19 cellular contexts compared by ENCODE assay signal in the genomic region with DNA sequence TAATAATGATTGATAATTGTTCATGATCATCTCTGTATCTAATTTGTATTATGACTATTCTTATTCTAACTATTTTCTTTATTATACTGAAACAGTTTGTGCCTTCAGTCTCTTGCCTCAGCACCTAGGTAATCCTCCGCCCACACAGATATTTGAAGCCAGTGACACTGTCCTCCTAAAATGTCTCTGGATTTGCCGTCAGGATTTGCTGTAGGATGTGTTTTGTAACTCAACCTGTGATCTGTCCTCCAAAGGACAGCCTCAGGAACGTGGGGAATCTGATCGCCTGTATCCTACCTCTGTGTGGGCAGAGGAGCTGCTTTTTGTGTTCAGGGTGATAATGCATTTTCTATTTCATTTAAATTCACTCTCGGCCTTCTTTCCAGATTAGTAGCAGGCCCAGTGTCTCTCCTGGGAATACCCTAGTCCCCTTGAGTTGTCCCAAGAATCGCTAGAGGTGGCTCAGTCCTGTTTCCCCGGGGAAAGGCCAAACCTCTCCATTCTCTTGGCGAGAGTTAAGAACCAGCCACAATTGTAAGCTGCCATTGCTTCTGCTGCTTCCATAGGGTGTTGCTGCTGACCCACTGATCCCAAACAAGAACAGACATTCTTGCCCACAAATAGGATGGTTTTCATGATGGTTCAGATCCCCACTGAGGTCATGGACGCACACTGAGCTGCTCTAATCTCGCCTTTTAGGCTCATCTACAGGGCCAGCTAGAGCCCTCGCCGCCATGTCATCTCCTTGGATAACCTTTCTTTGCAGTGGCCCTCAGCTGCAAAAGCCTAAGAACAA.
DNase-seq lines count a peak whose midpoint lies in the region; FAIRE-seq and TF ChIP-seq lines count a peak whose summit lies in the region.
"Had no signal": no experiment of that assay in that cellular context is flagged by ENCODE, and none has a peak within 500 bp of the region (broad histone marks: within the 10 kb centered on the region; RNA-seq: fewer than 3 reads in every experiment).

No MANE protein-coding gene starts in this region.

- WGBS in thyroid gland, 2 donors = 79 to 84% methylated on average over 12 of the region's 12 CpGs

- no peak overlapping the region for H2AFZ ChIP-seq in parathyroid adenoma

- TF ChIP-seq CTCF in right atrium auricular region (IDR thresholded peaks at IDR 0.05) (no peak), epithelial cell of esophagus (IDR thresholded peaks at IDR 0.05; ENCODE audit: insufficient read depth, low read depth, low read length, missing control alignments) (no peak), parathyroid adenoma (IDR thresholded peaks at IDR 0.05) (no peak), thyroid gland (IDR thresholded peaks at IDR 0.05) (no peak)

- H3K27ac ChIP-seq in right atrium auricular region (no peak overlapping the region), parathyroid adenoma (peak overlapping the region; percentile 93), thyroid gland (peak overlapping the region in 2 of 3 donors; percentile 25 to 38)

- no peaks in the 10 kb centered on the region for H3K36me3 ChIP-seq in right atrium auricular region
- no peaks in the 10 kb centered on the region for H3K36me3 ChIP-seq in parathyroid adenoma (ENCODE audit: control insufficient read depth, insufficient read depth, low read length)
- no peaks in the 10 kb centered on the region for H3K36me3 ChIP-seq in thyroid gland

- no peak overlapping the region for H3K9ac ChIP-seq in parathyroid adenoma

- no peak overlapping the region for H3K4me2 ChIP-seq in parathyroid adenoma (ENCODE audit: low read length)

- DNase-seq in right atrium auricular region (ENCODE audit: low spot score) (peak; percentile 30), cardiac septum (ENCODE audit: low spot score) (no peak), epithelial cell of esophagus (ENCODE audit: low read depth) (peak; percentile 18), thyroid gland (no peak), NCI-H2227 treated with DMSO at 0.1 percent for 48 hours (lab: John Stamatoyannopoulos, UW) (no peak), RCC 7860 (ENCODE audit: low spot score) (no peak), NCI-H187 (lab: John Stamatoyannopoulos, UW) (no peak)
- DNase-seq: AML-193, Caco-2, DMS153, GOT3, IMR-90, Kasumi-1, NCI-H187 treated with DMSO at 0.1 percent for 48 hours, NCI-H2171 treated with DMSO at 0.1 percent for 48 hours, NCI-H510A treated with DMSO at 0.1 percent for 48 hours, NCI-H82 had no signal

- H3K9me3 ChIP-seq in right atrium auricular region (peaks cover 6 to 14% of the 10 kb centered on the region in 2 donors), parathyroid adenoma (ENCODE audit: control insufficient read depth, low read length) (no peaks in the 10 kb centered on the region), thyroid gland (no peaks in the 10 kb centered on the region)
- H3K9me3 ChIP-seq: Caco-2 had no signal

- H3K27me3 ChIP-seq in right atrium auricular region = no peaks in the 10 kb centered on the region
- H3K27me3 ChIP-seq in parathyroid adenoma (ENCODE audit: control insufficient read depth, insufficient read depth, low read length) = no peaks in the 10 kb centered on the region
- H3K27me3 ChIP-seq in thyroid gland = no peaks in the 10 kb centered on the region

- H3K79me2 ChIP-seq in parathyroid adenoma = no peaks in the 10 kb centered on the region

- H3K4me1 ChIP-seq in right atrium auricular region = no peaks in the 10 kb centered on the region
- peaks cover 38% of the 10 kb centered on the region for H3K4me1 ChIP-seq in parathyroid adenoma
- peaks cover 24 to 30% of the 10 kb centered on the region in 2 donors for H3K4me1 ChIP-seq in thyroid gland
- H3K4me1 ChIP-seq: Caco-2 had no signal

- FAIRE-seq in RCC 7860 (lab: Jason Lieb, UNC) = no peak
- FAIRE-seq: GM12892 had no signal

- intact Hi-C loops in cardiac septum (cut with DNase I) = no loop called here
- intact Hi-C loops in thyroid gland (cut with DNase I) = no loop called here

- no peak for TF ChIP-seq POLR2A in thyroid gland (IDR thresholded peaks at IDR 0.05)

- H3K4me3 ChIP-seq in right atrium auricular region (no peak overlapping the region), epithelial cell of esophagus (ENCODE audit: low read length) (no peak overlapping the region), parathyroid adenoma (ENCODE audit: low read depth, low read length) (no peak overlapping the region), thyroid gland (replicated peaks in 1 of 3) (no peak overlapping the region)

Comparison
In these comparisons a context has a peak if more than half of its experiments do, and no peak if none do; other contexts are left out.
1. DNase-seq: peak in right atrium auricular region (single experiment) and epithelial cell of esophagus (single experiment); none in cardiac septum (single experiment), thyroid gland (0 of 2), NCI-H2227 treated with DMSO at 0.1 percent for 48 hours (single experiment), RCC 7860 (single experiment) and NCI-H187 (0 of 2).
2. H3K27ac ChIP-seq: peak in parathyroid adenoma (single experiment) and thyroid gland (2 of 3); none in right atrium auricular region (0 of 2).